ENCODE assay signal across 13 cellular contexts in genomic region chr16:57184113-57184512, GRCh38. TPM values are rescaled to one million over a fixed set of nuclear protein-coding genes. Genes with fewer than 3 reads are reported as not detected.
DNase-seq lines count a peak whose midpoint lies in the region; ATAC-seq and TF ChIP-seq lines count a peak whose summit lies in the region.
"Had no signal": no experiment of that assay in that cellular context is flagged by ENCODE, and none has a peak within 500 bp of the region (broad histone marks: within the 10 kb centered on the region; RNA-seq: fewer than 3 reads in every experiment).

No MANE protein-coding gene starts in this region.

- 95 to 96% (median 96%) methylated on average over 4 of the region's 4 CpGs for WGBS in heart left ventricle, 4 donors

- H3K4me3 Mint-ChIP-seq in stimulated activated naive CD8-positive, alpha-beta T cell treated with anti-CD3 and anti-CD28 coated beads, Interleukin-15, Interleukin-2, amounts not matched to agents 100 ng/mL and 50 ng/mL, for 24 hours, result peak overlapping the region; percentile 100
- H3K4me3 Mint-ChIP-seq in T-helper 17 cell (peak overlapping the region; percentile 33), glutamatergic neuron (ENCODE audit: unreplicated experiment) (peak overlapping the region; percentile 100), type B pancreatic cell (peak overlapping the region; percentile 99)

- no peaks in the 10 kb centered on the region for H3K9me3 Mint-ChIP-seq in stimulated activated naive CD8-positive, alpha-beta T cell treated with anti-CD3 and anti-CD28 coated beads, Interleukin-15, Interleukin-2, amounts not matched to agents 100 ng/mL and 50 ng/mL, for 24 hours
- H3K9me3 Mint-ChIP-seq in glutamatergic neuron (ENCODE audit: unreplicated experiment), result peaks cover 15% of the 10 kb centered on the region
- H3K9me3 Mint-ChIP-seq in type B pancreatic cell, result no peaks in the 10 kb centered on the region

- TF ChIP-seq POLR2A in heart left ventricle (IDR thresholded peaks at IDR 0.05), result no peak

- no peaks in the 10 kb centered on the region for H3K27me3 ChIP-seq in heart left ventricle
- H3K27me3 ChIP-seq: thyroid gland had no signal

- H3K36me3 Mint-ChIP-seq in stimulated activated naive CD8-positive, alpha-beta T cell treated with anti-CD3 and anti-CD28 coated beads, Interleukin-15, Interleukin-2, amounts not matched to agents 100 ng/mL and 50 ng/mL, for 24 hours (ENCODE audit: low read depth), result peaks cover under 1% of the 10 kb centered on the region
- H3K36me3 Mint-ChIP-seq in T-helper 17 cell (ENCODE audit: low read depth) (peaks cover 8% of the 10 kb centered on the region), glutamatergic neuron (ENCODE audit: unreplicated experiment) (no peaks in the 10 kb centered on the region), type B pancreatic cell (no peaks in the 10 kb centered on the region)

- H3K4me1 Mint-ChIP-seq in stimulated activated naive CD8-positive, alpha-beta T cell treated with anti-CD3 and anti-CD28 coated beads, Interleukin-15, Interleukin-2, amounts not matched to agents 100 ng/mL and 50 ng/mL, for 24 hours (ENCODE audit: low read depth), result peaks cover 40% of the 10 kb centered on the region
- H3K4me1 Mint-ChIP-seq in T-helper 17 cell (peaks cover 37% of the 10 kb centered on the region), glutamatergic neuron (ENCODE audit: low read depth, unreplicated experiment) (peaks cover 19% of the 10 kb centered on the region), type B pancreatic cell (ENCODE audit: unreplicated experiment) (peaks cover 25% of the 10 kb centered on the region)

- intact Hi-C loops in heart left ventricle (cut with DNase I), result loop anchor here in 1 of 10 donors (1.0 kb wide), 1 partner anchor 19 kb away; no protein-coding TSS in a partner anchor

- no peak overlapping the region for H3K4me3 ChIP-seq in heart left ventricle

- H3K27me3 Mint-ChIP-seq in stimulated activated naive CD8-positive, alpha-beta T cell treated with anti-CD3 and anti-CD28 coated beads, Interleukin-15, Interleukin-2, amounts not matched to agents 100 ng/mL and 50 ng/mL, for 24 hours, result no peaks in the 10 kb centered on the region
- H3K27me3 Mint-ChIP-seq in T-helper 17 cell, result no peaks in the 10 kb centered on the region
- peaks cover 15% of the 10 kb centered on the region for H3K27me3 Mint-ChIP-seq in glutamatergic neuron (ENCODE audit: unreplicated experiment)
- no peaks in the 10 kb centered on the region for H3K27me3 Mint-ChIP-seq in type B pancreatic cell

- ATAC-seq in stimulated activated naive CD8-positive, alpha-beta T cell treated with anti-CD3 and anti-CD28 coated beads, Interleukin-15, Interleukin-2, amounts not matched to agents 100 U/mL and 50 U/mL, for 24 hours, result no peak
- no peak for ATAC-seq in T-helper 17 cell
- no peak for ATAC-seq in heart left ventricle
- ATAC-seq: left lobe of liver had no signal

- peak overlapping the region; percentile 97 for H3K27ac Mint-ChIP-seq in stimulated activated naive CD8-positive, alpha-beta T cell treated with anti-CD3 and anti-CD28 coated beads, Interleukin-15, Interleukin-2, amounts not matched to agents 100 ng/mL and 50 ng/mL, for 24 hours
- H3K27ac Mint-ChIP-seq in T-helper 17 cell (peak overlapping the region; percentile 19), glutamatergic neuron (ENCODE audit: unreplicated experiment) (no peak overlapping the region), type B pancreatic cell (no peak overlapping the region)

- H3K4me1 ChIP-seq in heart left ventricle, result peaks cover 5 to 34% (median 22%) of the 10 kb centered on the region in 12 donors

- H3K9me3 ChIP-seq in T-helper 17 cell (ENCODE audit: control insufficient read depth, low read length, poor library complexity, severe bottlenecking), result no peaks in the 10 kb centered on the region
- H3K9me3 ChIP-seq in heart left ventricle, result no peaks in the 10 kb centered on the region
- H3K9me3 ChIP-seq: thyroid gland had no signal

- H3K27ac ChIP-seq in heart left ventricle, result no peak overlapping the region
- H3K27ac ChIP-seq: thyroid gland had no signal

- peaks cover 0 to under 1% (median 0%) of the 10 kb centered on the region in 9 donors for H3K36me3 ChIP-seq in heart left ventricle
- H3K36me3 ChIP-seq: thyroid gland had no signal

- no peak for DNase-seq in stimulated activated naive CD8-positive, alpha-beta T cell treated with anti-CD3 and anti-CD28 coated beads, Interleukin-15, Interleukin-2, amounts not matched to agents 100 U/mL and 50 U/mL, for 24 hours
- DNase-seq in T-helper 17 cell (no peak), glutamatergic neuron (no peak), type B pancreatic cell (ENCODE audit: extremely low spot score, unreplicated experiment) (no peak), dermis blood vessel endothelial cell (no peak), heart left ventricle (no peak), iPS-NIHi7 (ENCODE audit: extremely low spot score) (no peak)
- DNase-seq: activated CD8-positive, alpha-beta memory T cell treated with anti-CD3 and anti-CD28 coated beads, Interleukin-2, amount 50 U/mL, for 4 hours; foreskin fibroblast; NCI-H1436; thyroid gland had no signal

- TF ChIP-seq CTCF in glutamatergic neuron (IDR thresholded peaks at IDR 0.05; ENCODE audit: partially characterized antibody, unreplicated experiment) (no peak), type B pancreatic cell (conservative IDR thresholded peaks at IDR 0.05) (no peak), heart left ventricle (IDR thresholded peaks at IDR 0.05) (no peak)

RNA-seq across cellular contexts. Expression of gene PSME3IP1, which starts 1.7 kb away (rescaled TPM):
- total RNA-seq in T-helper 17 cell, result 100 to 1,000 TPM; 109 to 118 TPM
- 124 TPM for total RNA-seq in glutamatergic neuron (ENCODE audit: unreplicated experiment)
- 90.1 and 94.4 TPM in 2 replicates for total RNA-seq in type B pancreatic cell (ENCODE audit: low replicate concordance)
- total RNA-seq in dermis blood vessel endothelial cell, result 87.3 and 89.0 TPM in 2 replicates
- 10 to 100 TPM; 48.8 to 71.9 (median 65.8) TPM for total RNA-seq in heart left ventricle
- polyA plus RNA-seq in heart left ventricle, result 10 to 100 TPM; 37.8 to 74.6 TPM

RNA-seq across cellular contexts. Expression of gene RSPRY1, which starts 2.0 kb away (rescaled TPM):
- total RNA-seq in T-helper 17 cell, result 10 to 100 TPM; 19.1 to 23.8 TPM
- 70.0 TPM for total RNA-seq in glutamatergic neuron (ENCODE audit: unreplicated experiment)
- total RNA-seq in type B pancreatic cell (ENCODE audit: low replicate concordance), result 36.3 and 49.9 TPM in 2 replicates
- total RNA-seq in dermis blood vessel endothelial cell, result 50.4 and 58.6 TPM in 2 replicates
- total RNA-seq in heart left ventricle, result 10 to 100 TPM; 13.4 to 22.9 (median 17.1) TPM
- polyA plus RNA-seq in heart left ventricle, result 10 to 100 TPM in 1 of 2 donors, 1 to 10 TPM in 1; 5.4 to 22.2 TPM

Comparison
In these comparisons a context has a peak if more than half of its experiments do, and no peak if none do; other contexts are left out.
1. H3K27ac Mint-ChIP-seq: peak in stimulated activated naive CD8-positive, alpha-beta T cell treated with anti-CD3 and anti-CD28 coated beads, Interleukin-15, Interleukin-2, amounts not matched to agents 100 ng/mL and 50 ng/mL, for 24 hours (single experiment) and T-helper 17 cell (single experiment); none in glutamatergic neuron (single experiment) and type B pancreatic cell (single experiment).
2. H3K4me3 Mint-ChIP-seq: peak in every context shown above with its lines; median percentile 100 in stimulated activated naive CD8-positive, alpha-beta T cell treated with anti-CD3 and anti-CD28 coated beads, Interleukin-15, Interleukin-2, amounts not matched to agents 100 ng/mL and 50 ng/mL, for 24 hours; 100 in glutamatergic neuron; 99 in type B pancreatic cell; 33 in T-helper 17 cell.